ENCODE assay signal across 10 cellular contexts in the genomic region with DNA sequence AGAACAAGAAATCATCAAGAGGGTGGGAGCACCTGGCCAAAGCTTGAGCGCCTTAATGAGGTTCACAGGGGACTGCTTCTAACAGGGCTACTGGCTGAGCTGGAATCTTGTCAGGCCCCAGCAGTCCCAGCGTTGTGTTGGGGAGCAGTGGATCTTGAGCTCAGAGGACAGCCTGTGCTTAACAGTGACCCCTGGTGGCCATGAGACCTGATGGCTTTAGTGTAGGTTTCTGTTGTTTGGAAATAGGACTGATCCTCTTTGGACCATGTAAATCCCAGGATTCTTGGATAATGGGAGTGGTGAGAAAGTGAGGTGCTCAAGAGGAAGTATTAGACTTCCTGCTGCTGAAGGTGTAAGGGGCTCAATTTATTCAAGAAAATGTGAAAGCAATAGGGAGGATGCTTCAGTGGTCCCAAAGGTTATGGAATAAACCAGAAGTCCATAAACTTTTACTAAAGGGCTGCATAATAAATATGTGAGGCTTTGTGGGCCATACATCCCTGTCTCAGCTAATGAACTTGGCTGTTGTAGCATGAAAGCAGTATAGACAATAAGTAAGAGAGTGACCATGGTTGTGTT.
A peak's percentile ranks its signal among the peaks of the same experiment; 100 is the strongest.
DNase-seq lines count a peak whose midpoint lies in the region; ATAC-seq, FAIRE-seq and TF ChIP-seq lines count a peak whose summit lies in the region.
"Had no signal": no experiment of that assay in that cellular context is flagged by ENCODE, and none has a peak within 500 bp of the region (broad histone marks: within the 10 kb centered on the region; RNA-seq: fewer than 3 reads in every experiment).

No MANE protein-coding gene starts in this region.

- DNase-seq in natural killer cell, result peak; percentile 25
- no peak for DNase-seq in natural killer cell treated with Interleukin-12 subunit alpha and Interleukin-12 subunit beta and Interleukin-15 and Interleukin-18, amount 100 ng/mL, for 72 hours (ENCODE audit: low spot score)
- no peak for DNase-seq in Panc1 (ENCODE audit: low read depth, low spot score)
- peak; percentile 68 for DNase-seq in amniotic epithelial cell (ENCODE audit: low read depth)
- no peak for DNase-seq in kidney
- peak; percentile 21 for DNase-seq in stimulated activated naive CD4-positive, alpha-beta T cell treated with Interleukin-2 at 50 U/mL for 16 hours (lab: John Stamatoyannopoulos, UW)
- DNase-seq in NCI-H146 treated with DMSO at 0.1 percent for 48 hours (lab: John Stamatoyannopoulos, UW; ENCODE audit: unreplicated experiment), result no peak
- no peak for DNase-seq in NCI-H1092 (lab: John Stamatoyannopoulos, UW)

- CTCF ChIA-PET in Panc1 (lab: Charles Lee), result interaction anchor here (0.6 to 1.4 kb wide), 2 partner anchors 216 to 339 kb away, joined by 3 to 18 read pairs; a partner anchor contains a TSS

- ATAC-seq in natural killer cell, result no peak
- ATAC-seq in natural killer cell treated with Interleukin-12 subunit alpha and Interleukin-12 subunit beta and Interleukin-15 and Interleukin-18, amount 100 ng/mL, for 72 hours, result no peak
- ATAC-seq in Panc1, result peak; percentile 55; the same call in 1 of the 2 replicates

- in situ Hi-C loops in Panc1 (cut with HindIII; ENCODE audit: low pct_unique_long_range_greater_than_20kb, low sequenced_read_pairs), result no loop called here

- no peaks in the 10 kb centered on the region for H3K36me3 ChIP-seq in Panc1 (ENCODE audit: control insufficient read depth, insufficient read depth, low read length)
- H3K36me3 ChIP-seq in kidney (ENCODE audit: control insufficient read depth in 1 of 2, insufficient read depth in 2 of 2, low read length in 2 of 2), result no peaks in the 10 kb centered on the region

- H3K4me1 ChIP-seq in Panc1 (ENCODE audit: control insufficient read depth, insufficient read depth, low read length) (no peaks in the 10 kb centered on the region), kidney (ENCODE audit: control insufficient read depth in 1 of 2, insufficient read depth in 1 of 2, low read depth in 1 of 2, low read length in 2 of 2) (no peaks in the 10 kb centered on the region)

- H3K4me3 Mint-ChIP-seq in natural killer cell, result no peak overlapping the region
- no peak overlapping the region for H3K4me3 Mint-ChIP-seq in natural killer cell treated with Interleukin-12 subunit alpha and Interleukin-12 subunit beta and Interleukin-15 and Interleukin-18, amount 100 ng/mL, for 72 hours
- H3K4me3 Mint-ChIP-seq: dendritic cell treated with granulocyte-macrophage colony-stimulating factor and Interleukin-4, amounts not matched to agents 40 ng/mL and 50 ng/mL, for 4 days had no signal

- no peaks in the 10 kb centered on the region for H3K9me3 ChIP-seq in Panc1 (ENCODE audit: control insufficient read depth, insufficient read depth, low read depth, low read length)
- H3K9me3 ChIP-seq in kidney (ENCODE audit: control insufficient read depth in 1 of 2, low read length in 2 of 2), result no peaks in the 10 kb centered on the region

- POLR2A ChIA-PET in Panc1 (lab: Charles Lee), result interaction anchor here (0.6 kb wide), 1 partner anchor 338 kb away, joined by 13 read pairs; no protein-coding TSS in a partner anchor

- H3K27ac ChIP-seq in Panc1 (ENCODE audit: low read length), result no peak overlapping the region
- no peak overlapping the region for H3K27ac ChIP-seq in kidney (ENCODE audit: low read depth in 2 of 2, low read length in 2 of 2)

- H3K27me3 Mint-ChIP-seq in natural killer cell (ENCODE audit: low read depth in 2 of 2), result peaks cover 0 to 13% of the 10 kb centered on the region in 2 donors
- H3K27me3 Mint-ChIP-seq in natural killer cell treated with Interleukin-12 subunit alpha and Interleukin-12 subunit beta and Interleukin-15 and Interleukin-18, amount 100 ng/mL, for 72 hours, result peaks cover 0 to 3% of the 10 kb centered on the region in 2 donors

- H3K4me1 Mint-ChIP-seq in natural killer cell, result no peaks in the 10 kb centered on the region
- no peaks in the 10 kb centered on the region for H3K4me1 Mint-ChIP-seq in natural killer cell treated with Interleukin-12 subunit alpha and Interleukin-12 subunit beta and Interleukin-15 and Interleukin-18, amount 100 ng/mL, for 72 hours (ENCODE audit: low read depth in 2 of 2)

- intact Hi-C loops in natural killer cell (cut with micrococcal nuclease) (no loop called here), Panc1 (cut with micrococcal nuclease; ENCODE audit: unreplicated experiment) (no loop called here), kidney (cut with DNase I) (no loop called here)

- H3K9ac ChIP-seq in kidney (ENCODE audit: low read length in 2 of 2), result no peak overlapping the region

- FAIRE-seq in kidney (lab: Jason Lieb, UNC), result no peak
- FAIRE-seq: GM18507 had no signal

- H3K4me3 ChIP-seq in Panc1 (ENCODE audit: low read depth in 2 of 2, low read length in 2 of 2) (no peak overlapping the region), kidney (ENCODE audit: low read length in 2 of 2) (no peak overlapping the region)

- BruUV-seq in Panc1 (replicated peaks; lab: Mats Ljungman, UMichigan), result no TSS peak

- H3K36me3 Mint-ChIP-seq in natural killer cell, result no peaks in the 10 kb centered on the region
- no peaks in the 10 kb centered on the region for H3K36me3 Mint-ChIP-seq in natural killer cell treated with Interleukin-12 subunit alpha and Interleukin-12 subunit beta and Interleukin-15 and Interleukin-18, amount 100 ng/mL, for 72 hours

- H3K9me3 Mint-ChIP-seq in natural killer cell, result no peaks in the 10 kb centered on the region
- no peaks in the 10 kb centered on the region for H3K9me3 Mint-ChIP-seq in natural killer cell treated with Interleukin-12 subunit alpha and Interleukin-12 subunit beta and Interleukin-15 and Interleukin-18, amount 100 ng/mL, for 72 hours
- H3K9me3 Mint-ChIP-seq: dendritic cell treated with granulocyte-macrophage colony-stimulating factor and Interleukin-4, amounts not matched to agents 40 ng/mL and 50 ng/mL, for 4 days had no signal

- peak; percentile 48 for TF ChIP-seq CTCF in natural killer cell (IDR thresholded peaks at IDR 0.05)
- peak; percentile 70; the same call in 1 of the 2 replicates for TF ChIP-seq CTCF in Panc1 (IDR thresholded peaks at IDR 0.05)
- TF ChIP-seq CTCF in kidney (IDR thresholded peaks at IDR 0.05; ENCODE audit: borderline replicate concordance, extremely low read depth, insufficient read depth), result peak; percentile 65

- H3K27ac Mint-ChIP-seq in natural killer cell, result no peak overlapping the region
- no peak overlapping the region for H3K27ac Mint-ChIP-seq in natural killer cell treated with Interleukin-12 subunit alpha and Interleukin-12 subunit beta and Interleukin-15 and Interleukin-18, amount 100 ng/mL, for 72 hours
- H3K27ac Mint-ChIP-seq: dendritic cell treated with granulocyte-macrophage colony-stimulating factor and Interleukin-4, amounts not matched to agents 40 ng/mL and 50 ng/mL, for 4 days had no signal

- H3K27me3 ChIP-seq in Panc1 (ENCODE audit: control insufficient read depth, insufficient read depth, low read length), result no peaks in the 10 kb centered on the region

Comparison
In these comparisons a context has a peak if more than half of its experiments do, and no peak if none do; other contexts are left out.
1. DNase-seq: peak in natural killer cell (single experiment), amniotic epithelial cell (single experiment) and stimulated activated naive CD4-positive, alpha-beta T cell treated with Interleukin-2 at 50 U/mL for 16 hours (single experiment); none in natural killer cell treated with Interleukin-12 subunit alpha and Interleukin-12 subunit beta and Interleukin-15 and Interleukin-18, amount 100 ng/mL, for 72 hours (single experiment), Panc1 (single experiment), kidney (single experiment), NCI-H146 treated with DMSO at 0.1 percent for 48 hours (single experiment) and NCI-H1092 (single experiment).
2. Peak in every context shown above with its lines, with median percentiles within 50 percentile points of each other: CTCF ChIP-seq.